Comparison of ENCODE assay signal across 16 cellular contexts in the genomic region with DNA sequence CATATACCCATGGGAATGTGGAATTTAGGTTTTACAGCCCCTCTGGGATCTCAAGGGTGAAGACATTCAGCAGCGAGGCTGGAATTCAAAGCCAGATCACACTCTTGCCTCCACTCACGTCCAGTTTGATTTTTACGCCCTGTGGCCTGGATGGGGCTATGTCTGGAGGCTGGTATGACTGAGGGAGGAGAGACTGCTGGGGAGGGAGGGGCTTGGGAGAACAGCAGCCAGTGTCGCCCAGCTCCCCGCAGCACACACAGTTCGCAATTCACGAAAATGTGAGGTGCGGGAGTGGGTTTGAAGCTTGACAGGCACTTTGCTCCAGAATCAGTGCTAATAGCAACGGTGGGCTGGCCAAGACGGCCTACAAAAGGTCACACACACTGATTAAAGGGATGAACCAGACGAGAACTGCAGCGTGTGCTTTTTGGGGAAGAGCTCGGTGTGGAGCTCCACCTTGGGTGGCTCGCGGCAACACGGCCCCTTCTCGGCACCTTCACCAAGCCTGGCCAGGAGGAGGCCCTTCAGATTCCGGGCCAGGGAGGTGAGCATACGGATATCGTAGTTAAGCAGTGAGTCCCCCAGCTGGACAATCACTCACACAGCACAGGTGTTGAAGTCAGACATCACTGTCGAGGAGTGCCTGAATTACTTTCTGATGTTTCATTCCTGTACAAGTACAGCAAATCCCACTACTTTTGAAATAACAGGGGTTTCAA. TPM values are rescaled to one million over a fixed set of nuclear protein-coding genes. Genes with fewer than 3 reads are reported as not detected.
A peak's percentile ranks its signal among the peaks of the same experiment; 100 is the strongest.
DNase-seq lines count a peak whose midpoint lies in the region; ATAC-seq and TF ChIP-seq lines count a peak whose summit lies in the region.
"Had no signal": no experiment of that assay in that cellular context is flagged by ENCODE, and none has a peak within 500 bp of the region (broad histone marks: within the 10 kb centered on the region; RNA-seq: fewer than 3 reads in every experiment).

No MANE protein-coding gene starts in this region.

- TF ChIP-seq CTCF in heart left ventricle (IDR thresholded peaks at IDR 0.05) (peak in 5 of 12 donors; percentile 25 to 34 (median 28)), HFFc6 (IDR thresholded peaks at IDR 0.05) (no peak)

- no peak for DNase-seq in Right ventricle myocardium inferior (ENCODE audit: missing footprints)
- no peak for DNase-seq in cardiac septum (ENCODE audit: low spot score)
- DNase-seq in heart left ventricle, result peak in 1 of 5 donors; percentile 52
- peak; percentile 82 for DNase-seq in mesendoderm
- no peak for DNase-seq in HFFc6
- no peak for DNase-seq in HAP-1 (ENCODE audit: low spot score in 2 of 2)
- DNase-seq in activated CD4-positive, alpha-beta T cell treated with anti-CD3 and anti-CD28 coated beads for 48 hours, result no peak
- DNase-seq: ACHN; activated CD4-positive, alpha-beta T cell treated with anti-CD3 and anti-CD28 coated beads, Interleukin-2, amount 10 ng/mL, durations not matched to agents 7 days and 5 days; activated effector memory CD4-positive, alpha-beta T cell treated with anti-CD3 and anti-CD28 coated beads, Interleukin-2, amount 50 U/mL, for 16 hours; naive thymus-derived CD8-positive, alpha-beta T cell; NCI-H2171 had no signal

- in situ Hi-C loops in HAP-1 (cut with MboI; ENCODE audit: low sequenced_read_pairs), result no loop called here

- peak overlapping the region; percentile 1 for H3K56ac ChIP-seq in mesendoderm (ENCODE audit: low read length)

- H3K27ac Mint-ChIP-seq in HFFc6, result no peak overlapping the region
- H3K27ac Mint-ChIP-seq: T-helper 1 cell treated with Interleukin-12 subunit alpha and Interleukin-12 subunit beta and Interleukin-4 antibody, amounts not matched to agents 30 μg/mL and 1 μg/mL, for 36 hours had no signal

- H3K4me2 ChIP-seq in mesendoderm (ENCODE audit: low read length), result no peak overlapping the region

- H3K27ac ChIP-seq in heart left ventricle, result peak overlapping the region; percentile 2 to 82 (median 68)
- no peak overlapping the region for H3K27ac ChIP-seq in mesendoderm (ENCODE audit: low read depth, low read length)

- H2BK5ac ChIP-seq in mesendoderm (ENCODE audit: low read length), result no peak overlapping the region

- no peak overlapping the region for H2BK15ac ChIP-seq in mesendoderm (replicated peaks; ENCODE audit: low read depth)

- H3K27me3 Mint-ChIP-seq in HFFc6 (ENCODE audit: insufficient read depth), result no peaks in the 10 kb centered on the region
- H3K27me3 Mint-ChIP-seq: activated CD4-positive, alpha-beta T cell treated with anti-CD3 and anti-CD28 coated beads, Interleukin-2, amount 10 ng/mL, durations not matched to agents 7 days and 5 days; naive thymus-derived CD8-positive, alpha-beta T cell had no signal

- peaks cover 18% of the 10 kb centered on the region for H3K79me1 ChIP-seq in mesendoderm (ENCODE audit: low read length)

- TF ChIP-seq POLR2A in heart left ventricle (IDR thresholded peaks at IDR 0.05), result no peak

- H4K5ac ChIP-seq in mesendoderm (ENCODE audit: low read length), result no peak overlapping the region

- H3K18ac ChIP-seq in mesendoderm (ENCODE audit: low read length), result no peak overlapping the region

- no peak overlapping the region for H3K9ac ChIP-seq in mesendoderm (ENCODE audit: low read length)

- intact Hi-C loops in Right ventricle myocardium inferior (cut with DNase I) (no loop called here), cardiac septum (cut with DNase I) (no loop called here), heart left ventricle (cut with DNase I) (loop anchor here in 2 of 10 donors (5.0 kb wide), 1 partner anchor 34 kb away; no protein-coding TSS in a partner anchor)

- H3K27me3 ChIP-seq in heart left ventricle, result no peaks in the 10 kb centered on the region
- H3K27me3 ChIP-seq in mesendoderm (ENCODE audit: insufficient read depth, low read length, poor library complexity), result no peaks in the 10 kb centered on the region
- no peaks in the 10 kb centered on the region for H3K27me3 ChIP-seq in HAP-1 (ENCODE audit: low read depth)
- H3K27me3 ChIP-seq: thyroid gland had no signal

- H3K36me3 Mint-ChIP-seq in HFFc6 (ENCODE audit: low read depth), result peaks cover 5% of the 10 kb centered on the region

- 35 to 39% (median 36%) methylated on average over 21 of the region's 21 CpGs for WGBS in heart left ventricle, 4 donors
- WGBS in mesendoderm (ENCODE audit: extremely low coverage, insufficient coverage, low lambda C conversion rate), result no CpG with 5 or more reads among the region's 21 CpGs

- H3K4me1 Mint-ChIP-seq in HFFc6 (ENCODE audit: low read depth), result peaks cover 32% of the 10 kb centered on the region

- H3K23ac ChIP-seq in mesendoderm (ENCODE audit: low read length), result no peak overlapping the region

- H3K4ac ChIP-seq in mesendoderm (ENCODE audit: low read depth, low read length), result no peak overlapping the region

- peak overlapping the region in 4 of 12 donors; percentile 12 to 32 (median 18) for H3K4me3 ChIP-seq in heart left ventricle
- no peak overlapping the region for H3K4me3 ChIP-seq in mesendoderm (ENCODE audit: low read length)
- no peak overlapping the region for H3K4me3 ChIP-seq in HAP-1
- H3K4me3 ChIP-seq: thyroid gland had no signal

- H3K9me3 ChIP-seq in heart left ventricle, result no peaks in the 10 kb centered on the region
- H3K9me3 ChIP-seq in HAP-1, result no peaks in the 10 kb centered on the region
- H3K9me3 ChIP-seq: thyroid gland had no signal

- H3K9me3 Mint-ChIP-seq in HFFc6, result no peaks in the 10 kb centered on the region
- H3K9me3 Mint-ChIP-seq: activated CD4-positive, alpha-beta T cell treated with anti-CD3 and anti-CD28 coated beads, Interleukin-2, amount 10 ng/mL, durations not matched to agents 7 days and 5 days; naive thymus-derived CD8-positive, alpha-beta T cell; T-helper 1 cell treated with Interleukin-12 subunit alpha and Interleukin-12 subunit beta and Interleukin-4 antibody, amounts not matched to agents 30 μg/mL and 1 μg/mL, for 36 hours had no signal

- no peak overlapping the region for H2AK5ac ChIP-seq in mesendoderm (ENCODE audit: low read length)

- H3K79me2 ChIP-seq in mesendoderm (ENCODE audit: control insufficient read depth, insufficient read depth, low read length), result peaks cover 14% of the 10 kb centered on the region

- ATAC-seq in Right ventricle myocardium inferior (peak; percentile 47), heart left ventricle (peak; percentile 45 to 59 (median 49)), HG03097 (IDR thresholded peaks at IDR 0.05; ENCODE audit: low FRiP score, unreplicated experiment) (no peak)
- ATAC-seq: GM12878; naive thymus-derived CD8-positive, alpha-beta T cell had no signal

- no peak overlapping the region for H3K4me3 Mint-ChIP-seq in HFFc6
- H3K4me3 Mint-ChIP-seq: activated CD4-positive, alpha-beta T cell treated with anti-CD3 and anti-CD28 coated beads, Interleukin-2, amount 10 ng/mL, durations not matched to agents 7 days and 5 days; naive thymus-derived CD8-positive, alpha-beta T cell; T-helper 1 cell treated with Interleukin-12 subunit alpha and Interleukin-12 subunit beta and Interleukin-4 antibody, amounts not matched to agents 30 μg/mL and 1 μg/mL, for 36 hours had no signal

- H3K4me1 ChIP-seq in heart left ventricle, result peaks cover 18 to 75% (median 60%) of the 10 kb centered on the region in 12 donors
- H3K4me1 ChIP-seq in mesendoderm (ENCODE audit: control insufficient read depth, low read depth, low read length), result peaks cover 2% of the 10 kb centered on the region
- H3K4me1 ChIP-seq in HAP-1, result no peaks in the 10 kb centered on the region

- H2BK120ac ChIP-seq in mesendoderm (ENCODE audit: low read depth, low read length), result no peak overlapping the region

- no peak overlapping the region for H4K8ac ChIP-seq in mesendoderm (ENCODE audit: low read depth, low read length)

- H3K36me3 ChIP-seq in heart left ventricle (peaks cover 0 to 39% (median 22%) of the 10 kb centered on the region in 9 donors), mesendoderm (ENCODE audit: control insufficient read depth, insufficient read depth, low read length) (peaks cover 7% of the 10 kb centered on the region), HAP-1 (replicated peaks) (no peaks in the 10 kb centered on the region)

RNA-seq across cellular contexts. Expression of a gene that starts 16.4 kb away (rescaled TPM):
- total RNA-seq in Right ventricle myocardium inferior (55.5 TPM), cardiac septum (42.2 TPM), heart left ventricle (10 to 100 TPM; 28.2 to 70.8 (median 43.9) TPM)
- polyA plus RNA-seq in heart left ventricle, result 10 to 100 TPM; 25.6 to 46.5 TPM
- polyA plus RNA-seq in mesendoderm (2013, experiment 1 of 2), result 14.7 TPM
- 14.6 TPM for polyA plus RNA-seq in mesendoderm (2013, experiment 2 of 2)
- total RNA-seq in HFFc6 (2021; fragmentation: NEBNext Ultra II Directional; extraction: Animal tissue kit (Norgen Biotek cat#: 25700)), result 10 to 100 TPM; 14.1 to 21.8 (median 18.1) TPM
